8 cellular contexts compared by ENCODE assay signal in genomic region chr17:76252040-76252954, GRCh38. TPM values are rescaled to one million over a fixed set of nuclear protein-coding genes. Genes with fewer than 3 reads are reported as not detected.
A peak's percentile ranks its signal among the peaks of the same experiment; 100 is the strongest.
DNase-seq lines count a peak whose midpoint lies in the region; ATAC-seq and TF ChIP-seq lines count a peak whose summit lies in the region.

No MANE protein-coding gene starts in this region.

- H3K36me3 Mint-ChIP-seq in activated CD4-positive, alpha-beta memory T cell treated with anti-CD3 and anti-CD28 coated beads for 36 hours = no peaks in the 10 kb centered on the region
- peaks cover 2% of the 10 kb centered on the region for H3K36me3 Mint-ChIP-seq in progenitor cell of endocrine pancreas (ENCODE audit: insufficient read depth)

- TF ChIP-seq CTCF in foreskin fibroblast (IDR thresholded peaks at IDR 0.05; ENCODE audit: low read depth, low read length) (no peak), progenitor cell of endocrine pancreas (IDR thresholded peaks at IDR 0.05; ENCODE audit: unreplicated experiment) (no peak)

- peak overlapping the region in 1 of 2 donors; percentile 5 for H3K4me3 ChIP-seq in foreskin fibroblast (ENCODE audit: low read depth in 1 of 2, low read length in 2 of 2)

- peak overlapping the region; percentile 83 for H3K27ac Mint-ChIP-seq in activated CD4-positive, alpha-beta memory T cell treated with anti-CD3 and anti-CD28 coated beads for 36 hours
- peak overlapping the region; percentile 88 for H3K27ac Mint-ChIP-seq in progenitor cell of endocrine pancreas

- DNase-seq in ELR (ENCODE audit: low read depth) (peak; percentile 100), foreskin fibroblast (peak; percentile 99 to 100), progenitor cell of endocrine pancreas (ENCODE audit: low spot score, unreplicated experiment) (no peak), COR-L47 (lab: John Stamatoyannopoulos, UW) (no peak), NCI-H1694 (lab: John Stamatoyannopoulos, UW) (no peak), SHP77 (lab: John Stamatoyannopoulos, UW) (no peak)
- DNase-seq in activated CD4-positive, alpha-beta memory T cell treated with anti-CD3 and anti-CD28 coated beads for 36 hours = peak; percentile 61

- peaks cover 3% of the 10 kb centered on the region for H3K9me3 Mint-ChIP-seq in activated CD4-positive, alpha-beta memory T cell treated with anti-CD3 and anti-CD28 coated beads for 36 hours
- peaks cover 3% of the 10 kb centered on the region for H3K9me3 Mint-ChIP-seq in progenitor cell of endocrine pancreas (ENCODE audit: low read depth)

- POLR2A ChIA-PET in activated CD4-positive, alpha-beta memory T cell treated with anti-CD3 and anti-CD28 coated beads for 36 hours (lab: Charles Lee) = interaction anchor here (0.8 to 4.9 kb wide), 6 partner anchors 9 to 61 kb away, joined by 3 to 24 read pairs (median 4); partner anchors contain the start of gene UBALD2

- H3K27me3 Mint-ChIP-seq in activated CD4-positive, alpha-beta memory T cell treated with anti-CD3 and anti-CD28 coated beads for 36 hours = no peaks in the 10 kb centered on the region
- H3K27me3 Mint-ChIP-seq in progenitor cell of endocrine pancreas = no peaks in the 10 kb centered on the region

- CTCF ChIA-PET in activated CD4-positive, alpha-beta memory T cell treated with anti-CD3 and anti-CD28 coated beads for 36 hours (lab: Charles Lee) = interaction anchor here (0.6 to 4.9 kb wide), 5 partner anchors 27 to 186 kb away, joined by 4 to 20 read pairs (median 4); no protein-coding TSS in a partner anchor

- intact Hi-C loops in activated CD4-positive, alpha-beta memory T cell treated with anti-CD3 and anti-CD28 coated beads for 36 hours (cut with micrococcal nuclease) = no loop called here

- peak overlapping the region; percentile 43 for H3K4me3 Mint-ChIP-seq in activated CD4-positive, alpha-beta memory T cell treated with anti-CD3 and anti-CD28 coated beads for 36 hours
- no peak overlapping the region for H3K4me3 Mint-ChIP-seq in progenitor cell of endocrine pancreas (ENCODE audit: low read depth)

- peaks cover 53% of the 10 kb centered on the region for H3K4me1 Mint-ChIP-seq in activated CD4-positive, alpha-beta memory T cell treated with anti-CD3 and anti-CD28 coated beads for 36 hours (ENCODE audit: low read depth)
- peaks cover 15% of the 10 kb centered on the region for H3K4me1 Mint-ChIP-seq in progenitor cell of endocrine pancreas (ENCODE audit: low read depth)

- peak; percentile 48 for ATAC-seq in HG03520 (IDR thresholded peaks at IDR 0.05; ENCODE audit: unreplicated experiment)

RNA-seq across cellular contexts. Expression of gene RNF157, which starts 12.0 kb away (rescaled TPM):
- 10 to 100 TPM; 25.4 to 28.0 TPM for total RNA-seq in activated CD4-positive, alpha-beta memory T cell treated with anti-CD3 and anti-CD28 coated beads for 36 hours
- total RNA-seq in progenitor cell of endocrine pancreas = 43.5 and 45.9 TPM in 2 replicates

RNA-seq across cellular contexts. Expression of gene UBALD2, which starts 12.9 kb away (rescaled TPM):
- total RNA-seq in activated CD4-positive, alpha-beta memory T cell treated with anti-CD3 and anti-CD28 coated beads for 36 hours = 100 to 1,000 TPM; 317 TPM
- 31.2 and 36.3 TPM in 2 replicates for total RNA-seq in progenitor cell of endocrine pancreas

RNA-seq across cellular contexts. Expression of gene QRICH2, which starts 55.8 kb away (rescaled TPM):
- total RNA-seq in activated CD4-positive, alpha-beta memory T cell treated with anti-CD3 and anti-CD28 coated beads for 36 hours = 1 to 10 TPM; 1.0 to 1.1 TPM
- 16.0 and 18.5 TPM in 2 replicates for total RNA-seq in progenitor cell of endocrine pancreas

Comparison
In these comparisons a context has a peak if more than half of its experiments do, and no peak if none do; other contexts are left out.
1. DNase-seq: peak in ELR (single experiment), activated CD4-positive, alpha-beta memory T cell treated with anti-CD3 and anti-CD28 coated beads for 36 hours (single experiment) and foreskin fibroblast (2 of 2); none in progenitor cell of endocrine pancreas (single experiment), COR-L47 (single experiment), NCI-H1694 (single experiment) and SHP77 (0 of 2).